1 cellular context compared by ENCODE assay signal in the genomic region with DNA sequence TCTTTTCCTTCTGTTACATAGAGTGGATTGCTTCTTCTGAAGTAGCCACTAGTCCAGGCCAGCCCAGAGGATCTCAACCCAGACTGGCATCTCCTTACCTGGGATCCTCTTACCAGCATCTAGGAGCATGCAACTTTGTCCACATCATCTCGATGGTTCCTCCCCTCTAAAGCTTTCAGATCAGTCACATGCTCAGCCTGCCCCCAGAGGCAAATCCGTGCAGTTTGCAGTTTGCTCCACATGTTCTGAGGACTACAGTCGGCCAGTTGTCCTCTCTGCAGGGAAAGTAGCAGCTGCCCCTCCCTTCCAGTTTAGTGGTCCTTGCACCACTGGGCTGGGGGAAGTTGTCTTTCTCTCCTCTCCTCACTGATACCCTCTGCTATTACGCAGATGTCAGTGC.
TF ChIP-seq lines count a peak whose summit lies in the region.

No MANE protein-coding gene starts in this region.

TF ChIP-seq in WTC11, 78 proteins besides CTCF, POLR2A, EP300 and RAD21 (continued from another document):
- TF ChIP-seq, protein P1, sequence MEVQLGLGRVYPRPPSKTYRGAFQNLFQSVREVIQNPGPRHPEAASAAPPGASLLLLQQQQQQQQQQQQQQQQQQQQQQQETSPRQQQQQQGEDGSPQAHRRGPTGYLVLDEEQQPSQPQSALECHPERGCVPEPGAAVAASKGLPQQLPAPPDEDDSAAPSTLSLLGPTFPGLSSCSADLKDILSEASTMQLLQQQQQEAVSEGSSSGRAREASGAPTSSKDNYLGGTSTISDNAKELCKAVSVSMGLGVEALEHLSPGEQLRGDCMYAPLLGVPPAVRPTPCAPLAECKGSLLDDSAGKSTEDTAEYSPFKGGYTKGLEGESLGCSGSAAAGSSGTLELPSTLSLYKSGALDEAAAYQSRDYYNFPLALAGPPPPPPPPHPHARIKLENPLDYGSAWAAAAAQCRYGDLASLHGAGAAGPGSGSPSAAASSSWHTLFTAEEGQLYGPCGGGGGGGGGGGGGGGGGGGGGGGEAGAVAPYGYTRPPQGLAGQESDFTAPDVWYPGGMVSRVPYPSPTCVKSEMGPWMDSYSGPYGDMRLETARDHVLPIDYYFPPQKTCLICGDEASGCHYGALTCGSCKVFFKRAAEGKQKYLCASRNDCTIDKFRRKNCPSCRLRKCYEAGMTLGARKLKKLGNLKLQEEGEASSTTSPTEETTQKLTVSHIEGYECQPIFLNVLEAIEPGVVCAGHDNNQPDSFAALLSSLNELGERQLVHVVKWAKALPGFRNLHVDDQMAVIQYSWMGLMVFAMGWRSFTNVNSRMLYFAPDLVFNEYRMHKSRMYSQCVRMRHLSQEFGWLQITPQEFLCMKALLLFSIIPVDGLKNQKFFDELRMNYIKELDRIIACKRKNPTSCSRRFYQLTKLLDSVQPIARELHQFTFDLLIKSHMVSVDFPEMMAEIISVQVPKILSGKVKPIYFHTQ (CRISPR knock-in tag; IDR thresholded peaks at IDR 0.05), result no peak
- TF ChIP-seq, protein P2, sequence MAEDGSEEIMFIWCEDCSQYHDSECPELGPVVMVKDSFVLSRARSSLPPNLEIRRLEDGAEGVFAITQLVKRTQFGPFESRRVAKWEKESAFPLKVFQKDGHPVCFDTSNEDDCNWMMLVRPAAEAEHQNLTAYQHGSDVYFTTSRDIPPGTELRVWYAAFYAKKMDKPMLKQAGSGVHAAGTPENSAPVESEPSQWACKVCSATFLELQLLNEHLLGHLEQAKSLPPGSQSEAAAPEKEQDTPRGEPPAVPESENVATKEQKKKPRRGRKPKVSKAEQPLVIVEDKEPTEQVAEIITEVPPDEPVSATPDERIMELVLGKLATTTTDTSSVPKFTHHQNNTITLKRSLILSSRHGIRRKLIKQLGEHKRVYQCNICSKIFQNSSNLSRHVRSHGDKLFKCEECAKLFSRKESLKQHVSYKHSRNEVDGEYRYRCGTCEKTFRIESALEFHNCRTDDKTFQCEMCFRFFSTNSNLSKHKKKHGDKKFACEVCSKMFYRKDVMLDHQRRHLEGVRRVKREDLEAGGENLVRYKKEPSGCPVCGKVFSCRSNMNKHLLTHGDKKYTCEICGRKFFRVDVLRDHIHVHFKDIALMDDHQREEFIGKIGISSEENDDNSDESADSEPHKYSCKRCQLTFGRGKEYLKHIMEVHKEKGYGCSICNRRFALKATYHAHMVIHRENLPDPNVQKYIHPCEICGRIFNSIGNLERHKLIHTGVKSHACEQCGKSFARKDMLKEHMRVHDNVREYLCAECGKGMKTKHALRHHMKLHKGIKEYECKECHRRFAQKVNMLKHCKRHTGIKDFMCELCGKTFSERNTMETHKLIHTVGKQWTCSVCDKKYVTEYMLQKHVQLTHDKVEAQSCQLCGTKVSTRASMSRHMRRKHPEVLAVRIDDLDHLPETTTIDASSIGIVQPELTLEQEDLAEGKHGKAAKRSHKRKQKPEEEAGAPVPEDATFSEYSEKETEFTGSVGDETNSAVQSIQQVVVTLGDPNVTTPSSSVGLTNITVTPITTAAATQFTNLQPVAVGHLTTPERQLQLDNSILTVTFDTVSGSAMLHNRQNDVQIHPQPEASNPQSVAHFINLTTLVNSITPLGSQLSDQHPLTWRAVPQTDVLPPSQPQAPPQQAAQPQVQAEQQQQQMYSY (CRISPR knock-in tag; IDR thresholded peaks at IDR 0.05), result no peak
- TF ChIP-seq CREB1 (CRISPR knock-in tag; IDR thresholded peaks at IDR 0.05), result no peak
- TF ChIP-seq, protein P3, sequence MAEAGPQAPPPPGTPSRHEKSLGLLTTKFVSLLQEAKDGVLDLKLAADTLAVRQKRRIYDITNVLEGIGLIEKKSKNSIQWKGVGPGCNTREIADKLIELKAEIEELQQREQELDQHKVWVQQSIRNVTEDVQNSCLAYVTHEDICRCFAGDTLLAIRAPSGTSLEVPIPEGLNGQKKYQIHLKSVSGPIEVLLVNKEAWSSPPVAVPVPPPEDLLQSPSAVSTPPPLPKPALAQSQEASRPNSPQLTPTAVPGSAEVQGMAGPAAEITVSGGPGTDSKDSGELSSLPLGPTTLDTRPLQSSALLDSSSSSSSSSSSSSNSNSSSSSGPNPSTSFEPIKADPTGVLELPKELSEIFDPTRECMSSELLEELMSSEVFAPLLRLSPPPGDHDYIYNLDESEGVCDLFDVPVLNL (CRISPR knock-in tag; IDR thresholded peaks at IDR 0.05; ENCODE audit: borderline replicate concordance, low read depth), result no peak
